ENCODE assay signal across 22 cellular contexts in genomic region chr13:94679614-94680013, GRCh38. TPM values are rescaled to one million over a fixed set of nuclear protein-coding genes. Genes with fewer than 3 reads are reported as not detected.
DNase-seq lines count a peak whose midpoint lies in the region; ATAC-seq, FAIRE-seq and TF ChIP-seq lines count a peak whose summit lies in the region.
"Had no signal": no experiment of that assay in that cellular context is flagged by ENCODE, and none has a peak within 500 bp of the region (broad histone marks: within the 10 kb centered on the region; RNA-seq: fewer than 3 reads in every experiment).

No MANE protein-coding gene starts in this region.

- H3K36me3 Mint-ChIP-seq in activated CD4-positive, alpha-beta T cell treated with anti-CD3 and anti-CD28 coated beads for 36 hours (ENCODE audit: low read depth): no peaks in the 10 kb centered on the region
- H3K36me3 Mint-ChIP-seq: CD4-positive, alpha-beta memory T cell had no signal

- H3K27me3 Mint-ChIP-seq in activated CD4-positive, alpha-beta T cell treated with anti-CD3 and anti-CD28 coated beads for 36 hours: peaks cover 35% of the 10 kb centered on the region

- no peaks in the 10 kb centered on the region for H3K4me1 Mint-ChIP-seq in activated CD4-positive, alpha-beta T cell treated with anti-CD3 and anti-CD28 coated beads for 36 hours
- H3K4me1 Mint-ChIP-seq: CD4-positive, alpha-beta memory T cell had no signal

- intact Hi-C loops in K562 (cut with micrococcal nuclease) (no loop called here), esophagus squamous epithelium (cut with DNase I) (no loop called here)
- intact Hi-C loops in activated CD4-positive, alpha-beta T cell treated with anti-CD3 and anti-CD28 coated beads for 36 hours (cut with DNase I, micrococcal nuclease): loop anchor here (5.0 to 10.0 kb wide), 3 partner anchors 475 to 798 kb away; no protein-coding TSS in a partner anchor

- in situ Hi-C loops in K562 (cut with MboI): no loop called here

- POLR2A ChIA-PET in K562 (lab: Yijun Ruan, JAX): no interaction called here
- POLR2A ChIA-PET in activated CD4-positive, alpha-beta T cell treated with anti-CD3 and anti-CD28 coated beads for 36 hours (lab: Charles Lee): no interaction called here

- H3K4me3 ChIP-seq in K562 (no peak overlapping the region), esophagus squamous epithelium (no peak overlapping the region)
- H3K4me3 ChIP-seq: GM23338, HAP-1 had no signal

- no peaks in the 10 kb centered on the region for H3K9me1 ChIP-seq in K562 (ENCODE audit: control insufficient read depth, insufficient read depth, low read length)

- DNase-seq in K562 (ENCODE audit: extremely low read depth in 1 of 4, low spot score in 3 of 4) (no peak), epithelial cell of prostate (ENCODE audit: low read depth, low spot score) (peak; percentile 12), esophagus squamous epithelium (lab: John Stamatoyannopoulos, UW) (no peak)
- DNase-seq in effector CD4-positive, alpha-beta T cell: no peak
- DNase-seq in activated CD4-positive, alpha-beta T cell treated with anti-CD3 and anti-CD28 coated beads for 48 hours: no peak
- DNase-seq in activated CD4-positive, alpha-beta T cell treated with anti-CD3 and anti-CD28 coated beads for 36 hours: no peak
- DNase-seq: C1 segment of cervical spinal cord; Calu3; CD4-positive, alpha-beta memory T cell; COR-L47; DMS53; DMS79 treated with DMSO at 0.1 percent for 48 hours; GF-D8; HFFc6 had no signal

- no peak for FAIRE-seq in K562 (lab: Jason Lieb, UNC)
- FAIRE-seq: GM12891, GM18507 had no signal

- H3K4me1 ChIP-seq in K562 (replicated peaks in 1 of 2; ENCODE audit: control insufficient read depth in 2 of 2, insufficient read depth in 2 of 2, low read length in 2 of 2): peaks cover under 1 to 3% of the 10 kb centered on the region in 2 experiments; a peak in 3 of 5 replicates
- H3K4me1 ChIP-seq in esophagus squamous epithelium: peaks cover 0 to 56% (median 0%) of the 10 kb centered on the region in 3 donors

- H3K9me3 ChIP-seq in K562 (replicated peaks; ENCODE audit: control insufficient read depth, insufficient read depth, low read depth, low read length) (no peaks in the 10 kb centered on the region), esophagus squamous epithelium (no peaks in the 10 kb centered on the region)
- H3K9me3 ChIP-seq: HAP-1 had no signal

- H2AFZ ChIP-seq in K562 (ENCODE audit: low read depth, low read length): peak overlapping the region; percentile 58; the same call in 1 of the 2 replicates
- H2AFZ ChIP-seq: GM23338 had no signal

- no peak overlapping the region for H3K4me2 ChIP-seq in K562 (ENCODE audit: insufficient read depth, low read length)
- H3K4me2 ChIP-seq: GM23338 had no signal

- BruUV-seq in K562 (replicated peaks; lab: Mats Ljungman, UMichigan): no TSS peak

- WGBS in K562 (ENCODE audit: insufficient coverage, low coverage, missing lambda C conversion rate): 63% methylated on average over 6 of the region's 6 CpGs
- WGBS in esophagus squamous epithelium, 2 donors: 46 to 76% methylated on average over 6 of the region's 6 CpGs

- H3K27ac Mint-ChIP-seq in activated CD4-positive, alpha-beta T cell treated with anti-CD3 and anti-CD28 coated beads for 36 hours: no peak overlapping the region
- H3K27ac Mint-ChIP-seq: GM23338, HFFc6 had no signal

- H4K20me1 ChIP-seq in K562 (replicated peaks; ENCODE audit: control insufficient read depth, insufficient read depth, low read length): no peaks in the 10 kb centered on the region

- TF ChIP-seq RAD21 in K562 (CRISPR knock-in tag; conservative IDR thresholded peaks at IDR 0.05 in 1 of 2, IDR thresholded peaks at IDR 0.05 in 1 of 2): no peak

- no peak overlapping the region for H3K9ac ChIP-seq in K562 (ENCODE audit: insufficient read depth in 1 of 2, low read depth in 2 of 2, low read length in 2 of 2)

- H3K27me3 ChIP-seq in K562 (ENCODE audit: control insufficient read depth in 2 of 2, insufficient read depth in 2 of 2, low read length in 2 of 2) (no peaks in the 10 kb centered on the region), esophagus squamous epithelium (peaks cover 0 to 13% (median 0%) of the 10 kb centered on the region in 4 donors)

- H3K79me2 ChIP-seq in K562 (ENCODE audit: control insufficient read depth, insufficient read depth, low read length): no peaks in the 10 kb centered on the region

- H3K36me3 ChIP-seq in K562 (ENCODE audit: control insufficient read depth, insufficient read depth, low read length): no peaks in the 10 kb centered on the region
- H3K36me3 ChIP-seq in esophagus squamous epithelium: no peaks in the 10 kb centered on the region
- H3K36me3 ChIP-seq: HAP-1 had no signal

- H3K9me3 Mint-ChIP-seq in activated CD4-positive, alpha-beta T cell treated with anti-CD3 and anti-CD28 coated beads for 36 hours (ENCODE audit: low read depth): no peaks in the 10 kb centered on the region
- H3K9me3 Mint-ChIP-seq: GM23338, HFFc6 had no signal

- no peak; the same call in 2 of the 3 replicates for ATAC-seq in K562
- ATAC-seq in activated CD4-positive, alpha-beta T cell treated with anti-CD3 and anti-CD28 coated beads for 36 hours: no peak
- ATAC-seq: GM23338 had no signal

- H3K4me3 Mint-ChIP-seq in activated CD4-positive, alpha-beta T cell treated with anti-CD3 and anti-CD28 coated beads for 36 hours: no peak overlapping the region
- H3K4me3 Mint-ChIP-seq: CD4-positive, alpha-beta memory T cell; GM23338; HFFc6 had no signal

- TF ChIP-seq EP300 in K562 (IDR thresholded peaks at IDR 0.05; ENCODE audit: low read length): no peak

- TF ChIP-seq POLR2A in K562 (conservative IDR thresholded peaks at IDR 0.05) (no peak), esophagus squamous epithelium (IDR thresholded peaks at IDR 0.05) (no peak)

- CTCF ChIA-PET in K562 (lab: Yijun Ruan, JAX; ENCODE audit: low intra/inter-chr PET ratio): no interaction called here
- CTCF ChIA-PET in activated CD4-positive, alpha-beta T cell treated with anti-CD3 and anti-CD28 coated beads for 36 hours (lab: Charles Lee): interaction anchor here (1.0 to 1.6 kb wide), 3 partner anchors 17 to 725 kb away, joined by 3 read pairs; no protein-coding TSS in a partner anchor

- H3K27ac ChIP-seq in K562 (ENCODE audit: extremely low read depth, low read depth, low read length) (no peak overlapping the region), epithelial cell of prostate (no peak overlapping the region), esophagus squamous epithelium (peak overlapping the region; percentile 14 to 77 (median 71))

- no peak for TF ChIP-seq CTCF in K562 (IDR thresholded peaks at IDR 0.05 in 2 of 3, conservative IDR thresholded peaks at IDR 0.05 in 1 of 3; ENCODE audit: insufficient read depth in 2 of 3, low read depth in 1 of 3, low read length in 3 of 3)
- no peak for TF ChIP-seq CTCF in esophagus squamous epithelium (IDR thresholded peaks at IDR 0.05)

TF ChIP-seq in K562, 482 proteins besides CTCF, POLR2A, EP300 and RAD21:
- no peak for TF ChIP-seq NRF1 (conservative IDR thresholded peaks at IDR 0.05 in 1 of 2, IDR thresholded peaks at IDR 0.05 in 1 of 2)
- no peak for TF ChIP-seq CBFA2T2 (conservative IDR thresholded peaks at IDR 0.05)
- no peak for TF ChIP-seq CREM (IDR thresholded peaks at IDR 0.05; ENCODE audit: low read depth)
- no peak for TF ChIP-seq MEF2A (IDR thresholded peaks at IDR 0.05; ENCODE audit: control insufficient read depth, low read depth, low read length)
- no peak for TF ChIP-seq GATA2 (CRISPR knock-in tag; IDR thresholded peaks at IDR 0.05)
- no peak for TF ChIP-seq ZNF146 (CRISPR knock-in tag; IDR thresholded peaks at IDR 0.05; ENCODE audit: unreplicated experiment)
- TF ChIP-seq ZC3H8 (IDR thresholded peaks at IDR 0.05): no peak

RNA-seq across cellular contexts. Expression of gene SOX21, which starts 32.7 kb away (rescaled TPM):
- total RNA-seq in K562 (2011; cell fraction: chromatin; rRNA removed; ENCODE audit: low replicate concordance): not detected in 2 replicates
- 0.17 TPM in 1 of 2 replicates, not detected in the other for total RNA-seq in K562 (2011; cell fraction: nucleolus; rRNA removed)
- 0.23 TPM in 1 of 2 replicates, not detected in the other for total RNA-seq in K562 (2011; cell fraction: nucleoplasm; rRNA removed)
- total RNA-seq in K562 (2014; rRNA removed) (not detected in 2 replicates), K562 (2014; rRNA removed; fragmentation: Illumina TruSeq; extraction: Trizol) (not detected in 2 replicates), K562 (2015; rRNA removed; fragmentation: Illumina TruSeq; extraction: Trizol) (0.07 and 0.08 TPM in 2 replicates), K562 (2021) (not detected in 2 replicates), esophagus squamous epithelium (10 to 100 TPM in 2 of 4 donors, 1 to 10 TPM in 2; 6.7 to 11.6 (median 10.1) TPM)
- polyA plus RNA-seq in K562 (2011; rRNA removed) (not detected in 2 replicates), K562 (2014; fragmentation: Illumina TruSeq; extraction: Trizol) (not detected in 2 replicates), K562 (2014; fragmentation: Nextera tagmentation; extraction: Ambion mirVana) (not detected), K562 (2014; rRNA removed) (0.04 TPM in 1 of 2 replicates, not detected in the other)
- polyA plus RNA-seq in K562 (2011; cell fraction: cytosol; rRNA removed): 0.01 TPM in 1 of 2 replicates, not detected in the other
- polyA plus RNA-seq in K562 (2011; cell fraction: nucleus; rRNA removed): 0.10 TPM in 1 of 2 replicates, not detected in the other
- polyA plus RNA-seq in K562 (2012): 0.07 and 0.18 TPM in 2 replicates
- polyA minus RNA-seq in K562 (2011; rRNA and poly(A)+ RNA removed): not detected in 2 replicates
- polyA minus RNA-seq in K562 (2011; cell fraction: cytosol; rRNA and poly(A)+ RNA removed): not detected in 2 replicates
- polyA minus RNA-seq in K562 (2011; cell fraction: nucleus; rRNA and poly(A)+ RNA removed): not detected in 2 replicates
- not detected for total RNA-seq in activated CD4-positive, alpha-beta T cell treated with anti-CD3 and anti-CD28 coated beads for 36 hours
- total RNA-seq: A172; A673; Calu3; CD4-positive, alpha-beta memory T cell; G401; HFFc6 had no signal
- polyA plus RNA-seq: BJ; CD4-positive, alpha-beta memory T cell had no signal

Comparison
In these comparisons a context has a peak if more than half of its experiments do, and no peak if none do; other contexts are left out.
1. H3K27ac ChIP-seq: peak in esophagus squamous epithelium (4 of 4); none in K562 (single experiment) and epithelial cell of prostate (single experiment).
2. RNA of gene SOX21, which starts 32.7 kb away (total RNA-seq): 6.7 to 11.6 TPM in esophagus squamous epithelium; 0.07 to 0.23 TPM in K562 and not detected in activated CD4-positive, alpha-beta T cell treated with anti-CD3 and anti-CD28 coated beads for 36 hours; every median in the first group is over 4 times any median in the second.
3. intact Hi-C loops: an anchor here in activated CD4-positive, alpha-beta T cell treated with anti-CD3 and anti-CD28 coated beads for 36 hours (5.0 to 10.0 kb wide); none called in K562 and esophagus squamous epithelium.